8 cellular contexts compared by ENCODE assay signal in genomic region chr9:7799234-7799933, GRCh38. TPM values are rescaled to one million over a fixed set of nuclear protein-coding genes. Genes with fewer than 3 reads are reported as not detected.
DNase-seq lines count a peak whose midpoint lies in the region; ATAC-seq and TF ChIP-seq lines count a peak whose summit lies in the region.

TSS of gene DMAC1 (minus strand) at chr9:7799778. CDS start at chr9:7799734, 44 bp downstream.

- peak; percentile 90 for ATAC-seq in GM21381 (IDR thresholded peaks at IDR 0.05; ENCODE audit: unreplicated experiment)
- peak; percentile 97 for ATAC-seq in PC-3

- no peak for TF ChIP-seq POLR2A in esophagus muscularis mucosa (IDR thresholded peaks at IDR 0.05; ENCODE audit: low read depth)

- peaks cover 48% of the 10 kb centered on the region for H3K36me3 Mint-ChIP-seq in activated T-cell treated with anti-CD3 and anti-CD28 coated beads, Interleukin-2, amount 50 U/mL, for 24 hours (ENCODE audit: low read depth)

- H3K4me1 ChIP-seq in HUES48 (ENCODE audit: control insufficient read depth, insufficient read depth, low read length) (peaks cover 12% of the 10 kb centered on the region), PC-3 (ENCODE audit: insufficient read depth, low read length) (peaks cover 4% of the 10 kb centered on the region), esophagus muscularis mucosa (peaks cover 7 to 18% (median 11%) of the 10 kb centered on the region in 4 donors), muscle layer of duodenum (ENCODE audit: control insufficient read depth in 1 of 2, insufficient read depth in 2 of 2, low read length in 2 of 2) (peaks cover 3 to 9% of the 10 kb centered on the region in 2 donors)

- H3F3A ChIP-seq in PC-3 (ENCODE audit: low read length, unreplicated experiment): no peaks in the 10 kb centered on the region

- H3K9me2 ChIP-seq in PC-3 (replicated peaks; ENCODE audit: low read length): no peaks in the 10 kb centered on the region

- BruUV-seq in PC-3 (replicated peaks; lab: Mats Ljungman, UMichigan): no TSS peak

- H3K79me2 ChIP-seq in PC-3 (ENCODE audit: low read length): peaks cover 14% of the 10 kb centered on the region

- DNase-seq in D341Med (ENCODE audit: low spot score) (peak; percentile 88), PC-3 (peak; percentile 84), esophagus muscularis mucosa (ENCODE audit: extremely low spot score) (no peak)
- peak; percentile 86 for DNase-seq in activated T-cell treated with anti-CD3 and anti-CD28 coated beads, Interleukin-2, amount 50 U/mL, for 24 hours
- DNase-seq in stimulated activated CD8-positive, alpha-beta memory T cell treated with anti-CD3 and anti-CD28 coated beads, Interleukin-7, amount 100 ng/mL, for 4 hours (ENCODE audit: low read depth in 2 of 2): peak; percentile 64 to 67

- under 1% methylated on average over 12 of the region's 46 CpGs for WGBS in esophagus muscularis mucosa

- no peaks in the 10 kb centered on the region for H4K20me1 ChIP-seq in PC-3 (ENCODE audit: low read length)

- peak within 1 kb of the TSS; percentile 97 for H3K27ac Mint-ChIP-seq in activated T-cell treated with anti-CD3 and anti-CD28 coated beads, Interleukin-2, amount 50 U/mL, for 24 hours

- peak within 1 kb of the TSS; percentile 93 for H3K4me2 ChIP-seq in PC-3 (ENCODE audit: low read length)

- TF ChIP-seq CTCF in PC-3 (conservative IDR thresholded peaks at IDR 0.05; ENCODE audit: low read depth, low read length) (no peak), esophagus muscularis mucosa (IDR thresholded peaks at IDR 0.05) (no peak)

- H3K9ac ChIP-seq in HUES48 (ENCODE audit: low read depth, low read length): peak within 1 kb of the TSS; percentile 63
- H3K9ac ChIP-seq in PC-3 (ENCODE audit: low read length): peak within 1 kb of the TSS; percentile 94

- H3K9me3 ChIP-seq in HUES48 (ENCODE audit: control insufficient read depth, insufficient read depth, low read length) (no peaks in the 10 kb centered on the region), PC-3 (ENCODE audit: low read length) (no peaks in the 10 kb centered on the region), esophagus muscularis mucosa (no peaks in the 10 kb centered on the region), muscle layer of duodenum (ENCODE audit: control insufficient read depth in 1 of 2, low read length in 2 of 2) (no peaks in the 10 kb centered on the region)

- no peaks in the 10 kb centered on the region for H3K9me3 Mint-ChIP-seq in activated T-cell treated with anti-CD3 and anti-CD28 coated beads, Interleukin-2, amount 50 U/mL, for 24 hours

- H3K4me3 ChIP-seq in HUES48 (ENCODE audit: low read depth, low read length) (peak within 1 kb of the TSS; percentile 85), PC-3 (ENCODE audit: low read length) (peak within 1 kb of the TSS; percentile 82), esophagus muscularis mucosa (peak within 1 kb of the TSS; percentile 83 to 95 (median 89)), muscle layer of duodenum (ENCODE audit: low read depth in 1 of 2, low read length in 2 of 2) (peak within 1 kb of the TSS; percentile 71 to 90)

- POLR2A ChIA-PET in PC-3 (lab: Charles Lee; ENCODE audit: unreplicated experiment): no interaction called here

- H3K36me3 ChIP-seq in HUES48 (ENCODE audit: control insufficient read depth, insufficient read depth, low read length) (peaks cover 40% of the 10 kb centered on the region), PC-3 (ENCODE audit: low read depth, low read length) (no peaks in the 10 kb centered on the region), esophagus muscularis mucosa (peaks cover 0 to 32% (median 23%) of the 10 kb centered on the region in 4 donors), muscle layer of duodenum (ENCODE audit: control insufficient read depth in 1 of 2, insufficient read depth in 2 of 2, low read length in 2 of 2) (peaks cover 14 to 28% of the 10 kb centered on the region in 2 donors)

- CTCF ChIA-PET in PC-3 (lab: Charles Lee): no interaction called here

- intact Hi-C loops in PC-3 (cut with micrococcal nuclease): no loop called here
- intact Hi-C loops in esophagus muscularis mucosa (cut with DNase I): no loop called here

- no peaks in the 10 kb centered on the region for H3K27me3 Mint-ChIP-seq in activated T-cell treated with anti-CD3 and anti-CD28 coated beads, Interleukin-2, amount 50 U/mL, for 24 hours

- H3K27ac ChIP-seq in HUES48 (ENCODE audit: low read depth, low read length) (peak within 1 kb of the TSS; percentile 85), PC-3 (ENCODE audit: low read length) (peak within 1 kb of the TSS; percentile 48), esophagus muscularis mucosa (replicated peaks in 1 of 4) (peak within 1 kb of the TSS; percentile 86 to 91 (median 90)), muscle layer of duodenum (ENCODE audit: low read length) (peak within 1 kb of the TSS; percentile 79)

- peaks cover 41% of the 10 kb centered on the region for H3K4me1 Mint-ChIP-seq in activated T-cell treated with anti-CD3 and anti-CD28 coated beads, Interleukin-2, amount 50 U/mL, for 24 hours (ENCODE audit: low read depth)

- H2AFZ ChIP-seq in PC-3 (ENCODE audit: low read length): peak within 1 kb of the TSS; percentile 87

- no peaks in the 10 kb centered on the region for H3K27me3 ChIP-seq in HUES48 (ENCODE audit: control insufficient read depth, insufficient read depth, low read length)
- H3K27me3 ChIP-seq in PC-3 (ENCODE audit: low read length): no peaks in the 10 kb centered on the region
- no peaks in the 10 kb centered on the region for H3K27me3 ChIP-seq in esophagus muscularis mucosa
- no peaks in the 10 kb centered on the region for H3K27me3 ChIP-seq in muscle layer of duodenum (ENCODE audit: low read depth, low read length)

- H3K4me3 Mint-ChIP-seq in activated T-cell treated with anti-CD3 and anti-CD28 coated beads, Interleukin-2, amount 50 U/mL, for 24 hours: peak within 1 kb of the TSS; percentile 94

- no peak for TF ChIP-seq EP300 in esophagus muscularis mucosa (IDR thresholded peaks at IDR 0.05)

RNA-seq across cellular contexts. Expression of gene DMAC1, which starts in this region (rescaled TPM):
- total RNA-seq in PC-3 (2014; rRNA removed): 20.1 and 28.4 TPM in 2 replicates
- total RNA-seq in esophagus muscularis mucosa: 10 to 100 TPM in 3 of 4 donors, 1 to 10 TPM in 1; 9.9 to 17.4 (median 16.4) TPM
